11 cellular contexts compared by ENCODE assay signal in genomic region chr2:237978058-237978712, GRCh38. TPM values are rescaled to one million over a fixed set of nuclear protein-coding genes. Genes with fewer than 3 reads are reported as not detected.
A peak's percentile ranks its signal among the peaks of the same experiment; 100 is the strongest.
DNase-seq lines count a peak whose midpoint lies in the region; ATAC-seq, FAIRE-seq and TF ChIP-seq lines count a peak whose summit lies in the region.
"Had no signal": no experiment of that assay in that cellular context is flagged by ENCODE, and none has a peak within 500 bp of the region (broad histone marks: within the 10 kb centered on the region; RNA-seq: fewer than 3 reads in every experiment).

No MANE protein-coding gene starts in this region.

- H3K27ac ChIP-seq in upper lobe of right lung: no peak overlapping the region

- H3K4me3 Mint-ChIP-seq in dendritic cell treated with granulocyte-macrophage colony-stimulating factor and Interleukin-4, amounts not matched to agents 40 ng/mL and 50 ng/mL, for 4 days: no peak overlapping the region
- H3K4me3 Mint-ChIP-seq: activated CD4-positive, alpha-beta memory T cell treated with anti-CD3 and anti-CD28 coated beads, Interleukin-2, amount 10 ng/mL, durations not matched to agents 7 days and 5 days had no signal

- ATAC-seq in GM18520 (IDR thresholded peaks at IDR 0.05; ENCODE audit: unreplicated experiment): no peak
- no peak for ATAC-seq in upper lobe of right lung

- DNase-seq in Ammon's horn (ENCODE audit: low spot score) (peak; percentile 77), HTR-8/SVneo (ENCODE audit: insufficient read length, low spot score) (no peak), mesenteric fat pad (ENCODE audit: low spot score) (peak; percentile 86), ecto neural progenitor cell (ENCODE audit: low spot score) (no peak), upper lobe of right lung (no peak), activated gamma-delta T cell (lab: John Stamatoyannopoulos, UW) (no peak)
- DNase-seq: activated CD4-positive, alpha-beta memory T cell treated with anti-CD3 and anti-CD28 coated beads, Interleukin-2, amount 10 ng/mL, durations not matched to agents 7 days and 5 days; NCI-H345; stimulated activated CD4-positive, alpha-beta T cell treated with anti-CD3 and anti-CD28 coated beads, Interleukin-2, amount 100 ng/mL, for 24 hours had no signal

- no peaks in the 10 kb centered on the region for H3K9me3 Mint-ChIP-seq in dendritic cell treated with granulocyte-macrophage colony-stimulating factor and Interleukin-4, amounts not matched to agents 40 ng/mL and 50 ng/mL, for 4 days
- H3K9me3 Mint-ChIP-seq: activated CD4-positive, alpha-beta memory T cell treated with anti-CD3 and anti-CD28 coated beads, Interleukin-2, amount 10 ng/mL, durations not matched to agents 7 days and 5 days had no signal

- intact Hi-C loops in dendritic cell treated with granulocyte-macrophage colony-stimulating factor and Interleukin-4, amounts not matched to agents 40 ng/mL and 50 ng/mL, for 4 days (cut with micrococcal nuclease): no loop called here
- intact Hi-C loops in upper lobe of right lung (cut with DNase I): no loop called here

- peaks cover 93% of the 10 kb centered on the region for H3K36me3 Mint-ChIP-seq in dendritic cell treated with granulocyte-macrophage colony-stimulating factor and Interleukin-4, amounts not matched to agents 40 ng/mL and 50 ng/mL, for 4 days (ENCODE audit: low read depth)

- peaks cover 14% of the 10 kb centered on the region for H3K4me1 ChIP-seq in upper lobe of right lung

- no peak for TF ChIP-seq CTCF in upper lobe of right lung (IDR thresholded peaks at IDR 0.05)

- no peaks in the 10 kb centered on the region for H3K27me3 ChIP-seq in upper lobe of right lung

- peak overlapping the region; percentile 2 for H3K27ac Mint-ChIP-seq in dendritic cell treated with granulocyte-macrophage colony-stimulating factor and Interleukin-4, amounts not matched to agents 40 ng/mL and 50 ng/mL, for 4 days
- H3K27ac Mint-ChIP-seq: activated CD4-positive, alpha-beta memory T cell treated with anti-CD3 and anti-CD28 coated beads, Interleukin-2, amount 10 ng/mL, durations not matched to agents 7 days and 5 days had no signal

- peaks cover 71% of the 10 kb centered on the region for H3K4me1 Mint-ChIP-seq in dendritic cell treated with granulocyte-macrophage colony-stimulating factor and Interleukin-4, amounts not matched to agents 40 ng/mL and 50 ng/mL, for 4 days (ENCODE audit: low read depth)

- no peaks in the 10 kb centered on the region for H3K27me3 Mint-ChIP-seq in dendritic cell treated with granulocyte-macrophage colony-stimulating factor and Interleukin-4, amounts not matched to agents 40 ng/mL and 50 ng/mL, for 4 days
- H3K27me3 Mint-ChIP-seq: activated CD4-positive, alpha-beta memory T cell treated with anti-CD3 and anti-CD28 coated beads, Interleukin-2, amount 10 ng/mL, durations not matched to agents 7 days and 5 days had no signal

- no peaks in the 10 kb centered on the region for H3K9me3 ChIP-seq in upper lobe of right lung

- peaks cover 33% of the 10 kb centered on the region for H3K36me3 ChIP-seq in upper lobe of right lung

- FAIRE-seq in HTR-8/SVneo (lab: Jason Lieb, UNC): peak; percentile 57

- no peak overlapping the region for H3K4me3 ChIP-seq in upper lobe of right lung

RNA-seq across cellular contexts. Expression of gene UBE2F, which starts 11.4 kb away (rescaled TPM):
- 58.8 TPM for total RNA-seq in mesenteric fat pad
- 51.4 TPM for total RNA-seq in upper lobe of right lung

Comparison
In these comparisons a context has a peak if more than half of its experiments do, and no peak if none do; other contexts are left out.
1. DNase-seq: peak in Ammon's horn (single experiment) and mesenteric fat pad (single experiment); none in HTR-8/SVneo (single experiment), ecto neural progenitor cell (single experiment), upper lobe of right lung (single experiment) and activated gamma-delta T cell (single experiment).